Comparison of ENCODE assay signal across 8 cellular contexts in genomic region chr3:195974281-195974680, GRCh38.
A peak's percentile ranks its signal among the peaks of the same experiment; 100 is the strongest.
DNase-seq lines count a peak whose midpoint lies in the region; ATAC-seq lines count a peak whose summit lies in the region.
"Not testable (repeated sequence)": the region's sequence is repeated elsewhere in the genome, so short reads cannot be mapped to it uniquely, and the experiment has no call there.

No MANE protein-coding gene starts in this region.

- H3K4me3 Mint-ChIP-seq in activated CD4-positive, alpha-beta T cell treated with anti-CD3 and anti-CD28 coated beads, Interleukin-2, amount 10 ng/mL, durations not matched to agents 24 days and 14 days: not testable (repeated sequence)

- H3K36me3 Mint-ChIP-seq in activated CD4-positive, alpha-beta T cell treated with anti-CD3 and anti-CD28 coated beads, Interleukin-2, amount 10 ng/mL, durations not matched to agents 24 days and 14 days (ENCODE audit: low read depth): peaks cover 31% of the 10 kb centered on the region

- H3K36me3 ChIP-seq in Karpas-422 (ENCODE audit: insufficient read depth, low read length) (peaks cover 17% of the 10 kb centered on the region; the same call in 1 of the 2 replicates), aorta (ENCODE audit: control insufficient read depth in 1 of 2, insufficient read depth in 2 of 2, low read length in 1 of 2) (peaks cover 0 to 11% of the 10 kb centered on the region in 2 donors)

- not testable (repeated sequence) for H3K4me1 Mint-ChIP-seq in activated CD4-positive, alpha-beta T cell treated with anti-CD3 and anti-CD28 coated beads, Interleukin-2, amount 10 ng/mL, durations not matched to agents 24 days and 14 days

- not testable (repeated sequence) for H3K4me3 ChIP-seq in Karpas-422 (ENCODE audit: low read length); aorta (ENCODE audit: low read length in 2 of 2)

- not testable (repeated sequence) for H3K9me2 ChIP-seq in Karpas-422 (replicated peaks; ENCODE audit: insufficient read depth, low read length)

- H3K9ac ChIP-seq in Karpas-422 (ENCODE audit: low read length): not testable (repeated sequence)

- WGBS in aorta, 2 donors: 94% methylated on average over 13 of the region's 13 CpGs

- not testable (repeated sequence) for H2AFZ ChIP-seq in Karpas-422 (ENCODE audit: low read length)

- H3K9me3 ChIP-seq in Karpas-422 (ENCODE audit: low read length); aorta (ENCODE audit: control insufficient read depth, low read length): not testable (repeated sequence)

- H3K4me2 ChIP-seq in Karpas-422 (ENCODE audit: low read depth, low read length, poor library complexity, severe bottlenecking): not testable (repeated sequence)

- not testable (repeated sequence) for H3K79me2 ChIP-seq in Karpas-422 (ENCODE audit: low read length)

- not testable (repeated sequence) for H3K4me1 ChIP-seq in Karpas-422 (ENCODE audit: low read length); aorta (ENCODE audit: control insufficient read depth in 1 of 2, insufficient read depth in 2 of 2, low read length in 2 of 2)

- not testable (repeated sequence) for ATAC-seq in left lobe of liver
- ATAC-seq in sciatic nerve: peak; percentile 9
- ATAC-seq in aorta (ENCODE audit: low FRiP score): peak; percentile 39

- H3K9me3 Mint-ChIP-seq in activated CD4-positive, alpha-beta T cell treated with anti-CD3 and anti-CD28 coated beads, Interleukin-2, amount 10 ng/mL, durations not matched to agents 24 days and 14 days: not testable (repeated sequence)

- not testable (repeated sequence) for H3K27ac Mint-ChIP-seq in activated CD4-positive, alpha-beta T cell treated with anti-CD3 and anti-CD28 coated beads, Interleukin-2, amount 10 ng/mL, durations not matched to agents 24 days and 14 days

- intact Hi-C loops in activated CD4-positive, alpha-beta T cell treated with anti-CD3 and anti-CD28 coated beads, Interleukin-2, amount 10 ng/mL, durations not matched to agents 24 days and 14 days (cut with micrococcal nuclease); posterior vena cava (cut with DNase I); sciatic nerve (cut with DNase I); aorta (cut with DNase I): not testable (repeated sequence)

- not testable (repeated sequence) for H3K27me3 Mint-ChIP-seq in activated CD4-positive, alpha-beta T cell treated with anti-CD3 and anti-CD28 coated beads, Interleukin-2, amount 10 ng/mL, durations not matched to agents 24 days and 14 days

- H4K20me1 ChIP-seq in Karpas-422 (ENCODE audit: insufficient read depth, low read depth, low read length): not testable (repeated sequence)

- not testable (repeated sequence) for H3K27me3 ChIP-seq in Karpas-422 (ENCODE audit: low read length); aorta (ENCODE audit: control insufficient read depth in 1 of 2, insufficient read depth in 2 of 2, low read length in 1 of 2)

- peak; percentile 25 for DNase-seq in Karpas-422
- DNase-seq in activated CD4-positive, alpha-beta T cell treated with anti-CD3 and anti-CD28 coated beads, Interleukin-2, amount 10 ng/mL, durations not matched to agents 24 days and 14 days: peak; percentile 55
- peak; percentile 46 for DNase-seq in activated CD8-positive, alpha-beta memory T cell treated with anti-CD3 and anti-CD28 coated beads, Interleukin-2, amount 50 U/mL, for 48 hours
- DNase-seq in left lobe of liver (ENCODE audit: low spot score): peak; percentile 18
- peak; percentile 71 for DNase-seq in mesenteric fat pad (ENCODE audit: low spot score)
- peak; percentile 78 for DNase-seq in posterior vena cava (ENCODE audit: low spot score)
- not testable (repeated sequence) for DNase-seq in sciatic nerve (ENCODE audit: low spot score)
- DNase-seq in aorta: peak in 1 of 2 donors; percentile 31

- H3K27ac ChIP-seq in Karpas-422 (ENCODE audit: low read length); aorta (ENCODE audit: low read depth in 1 of 2, low read length in 2 of 2): not testable (repeated sequence)
